In the genomic region with DNA sequence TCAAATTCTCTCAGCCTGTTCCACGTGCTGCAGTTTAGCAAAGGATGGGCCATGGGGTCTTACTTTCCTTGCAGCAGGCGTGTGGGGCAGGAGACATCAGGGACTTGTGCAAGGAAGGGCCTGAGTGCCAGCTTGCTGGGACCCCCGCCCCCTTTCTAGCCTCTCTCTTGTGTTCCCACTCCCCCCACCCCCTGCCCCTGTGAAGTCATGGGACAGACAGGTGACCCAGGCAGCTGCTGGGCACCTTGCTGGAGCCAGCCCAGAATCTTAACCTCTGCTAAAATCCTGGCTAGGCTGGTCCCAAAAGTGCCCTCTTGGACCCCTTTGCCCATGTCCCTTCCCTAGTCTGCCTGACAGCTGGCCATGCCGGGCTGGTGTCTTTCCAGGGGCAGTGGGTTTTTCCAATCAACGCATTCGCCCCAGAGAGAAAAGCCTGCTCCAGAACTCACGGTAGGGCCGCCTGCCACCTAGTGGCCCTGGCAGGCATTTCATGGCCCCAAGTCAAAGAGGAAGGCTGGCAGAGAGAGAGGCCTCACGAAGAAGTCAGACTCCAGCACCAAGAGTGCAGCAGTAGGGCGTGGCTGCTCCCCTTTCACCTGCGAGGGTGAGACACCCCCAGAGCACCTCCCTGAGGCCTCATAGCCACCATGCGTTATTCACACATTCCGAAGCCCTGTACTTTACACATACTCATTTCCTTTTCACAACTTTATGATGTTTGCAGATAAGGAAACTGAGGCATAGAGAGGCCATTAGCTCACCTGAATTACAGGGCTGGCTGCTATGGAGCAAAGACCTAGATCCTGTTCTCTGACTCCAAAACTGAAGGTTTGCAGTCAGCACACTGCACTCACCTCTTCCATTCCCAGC, we compare ENCODE assay signal across 8 cellular contexts.
A peak's percentile ranks its signal among the peaks of the same experiment; 100 is the strongest.
DNase-seq lines count a peak whose midpoint lies in the region; ATAC-seq and TF ChIP-seq lines count a peak whose summit lies in the region.

No MANE protein-coding gene starts in this region.

- ATAC-seq in omental fat pad (ENCODE audit: low FRiP score) (peak; percentile 18), thoracic aorta (ENCODE audit: insufficient number of reproducible peaks, low FRiP score, low read depth) (peak; percentile 41), HG02840 (IDR thresholded peaks at IDR 0.05; ENCODE audit: low FRiP score, unreplicated experiment) (no peak)

- no peak overlapping the region for H3K27ac Mint-ChIP-seq in Calu3 (ENCODE audit: unreplicated experiment)
- peak overlapping the region; percentile 46 to 84 (median 57) for H3K27ac Mint-ChIP-seq in IgD-negative memory B cell

- H3K4me3 Mint-ChIP-seq in Calu3 (ENCODE audit: low read depth, unreplicated experiment) (no peak overlapping the region), IgD-negative memory B cell (peak overlapping the region in 2 of 4 donors; percentile 38 to 73)

- H3K36me3 Mint-ChIP-seq in Calu3 (ENCODE audit: insufficient read depth, unreplicated experiment) (no peaks in the 10 kb centered on the region), IgD-negative memory B cell (peaks cover 10% of the 10 kb centered on the region)

- BruUV-seq in Calu3 (replicated peaks; lab: Mats Ljungman, UMichigan) = no TSS peak

- intact Hi-C loops in Calu3 (cut with micrococcal nuclease; ENCODE audit: unreplicated experiment) = loop anchor here (5.0 to 10.0 kb wide), 2 partner anchors 104 to 544 kb away; no protein-coding TSS in a partner anchor

- H3K27me3 ChIP-seq in thoracic aorta (replicated peaks; ENCODE audit: insufficient read depth) = no peaks in the 10 kb centered on the region

- peak overlapping the region in 1 of 2 donors; percentile 27 for H3K27ac ChIP-seq in thoracic aorta

- peaks cover 3 to 5% of the 10 kb centered on the region in 2 donors for H3K4me1 ChIP-seq in thoracic aorta (ENCODE audit: control insufficient read depth in 1 of 2, low read depth in 2 of 2)

- no peaks in the 10 kb centered on the region for H3K9me3 Mint-ChIP-seq in Calu3 (ENCODE audit: low read depth, unreplicated experiment)
- H3K9me3 Mint-ChIP-seq in IgD-negative memory B cell = no peaks in the 10 kb centered on the region

- H3K4me1 Mint-ChIP-seq in Calu3 (ENCODE audit: low read depth, unreplicated experiment) = no peaks in the 10 kb centered on the region
- peaks cover 19 to 24% (median 22%) of the 10 kb centered on the region in 3 donors for H3K4me1 Mint-ChIP-seq in IgD-negative memory B cell

- H3K36me3 ChIP-seq in thoracic aorta = peaks cover 34% of the 10 kb centered on the region

- CTCF ChIA-PET in Calu3 (lab: Charles Lee) = no interaction called here

- DNase-seq in Calu3 (peak; percentile 81), RPMI8226 (peak; percentile 69), fibroblast of the conjunctiva (ENCODE audit: low read depth) (peak; percentile 53), omental fat pad (ENCODE audit: low spot score) (no peak), thoracic aorta (ENCODE audit: low spot score) (no peak)
- peak; percentile 63 for DNase-seq in activated T-helper 9 cell treated with anti-CD3 and anti-CD28 coated beads, Interleukin-2, amount 50 U/mL, for 16 hours (ENCODE audit: low read depth)

- H3K4me3 ChIP-seq in thoracic aorta = peak overlapping the region; percentile 13

- no peaks in the 10 kb centered on the region for H3K27me3 Mint-ChIP-seq in Calu3 (ENCODE audit: unreplicated experiment)
- no peaks in the 10 kb centered on the region for H3K27me3 Mint-ChIP-seq in IgD-negative memory B cell

- no peaks in the 10 kb centered on the region for H3K9me3 ChIP-seq in thoracic aorta

- TF ChIP-seq CTCF in Calu3 (IDR thresholded peaks at IDR 0.05; ENCODE audit: unreplicated experiment) (peak; percentile 81), omental fat pad (IDR thresholded peaks at IDR 0.05) (no peak), thoracic aorta (IDR thresholded peaks at IDR 0.05) (peak; percentile 96)

Comparison
In these comparisons a context has a peak if more than half of its experiments do, and no peak if none do; other contexts are left out.
1. DNase-seq: peak in Calu3 (single experiment), RPMI8226 (single experiment), activated T-helper 9 cell treated with anti-CD3 and anti-CD28 coated beads, Interleukin-2, amount 50 U/mL, for 16 hours (single experiment) and fibroblast of the conjunctiva (single experiment); none in omental fat pad (single experiment) and thoracic aorta (single experiment).
2. CTCF ChIP-seq: peak in Calu3 (single experiment) and thoracic aorta (single experiment); none in omental fat pad (0 of 3).